Comparison of ENCODE assay signal across 18 cellular contexts in the genomic region with DNA sequence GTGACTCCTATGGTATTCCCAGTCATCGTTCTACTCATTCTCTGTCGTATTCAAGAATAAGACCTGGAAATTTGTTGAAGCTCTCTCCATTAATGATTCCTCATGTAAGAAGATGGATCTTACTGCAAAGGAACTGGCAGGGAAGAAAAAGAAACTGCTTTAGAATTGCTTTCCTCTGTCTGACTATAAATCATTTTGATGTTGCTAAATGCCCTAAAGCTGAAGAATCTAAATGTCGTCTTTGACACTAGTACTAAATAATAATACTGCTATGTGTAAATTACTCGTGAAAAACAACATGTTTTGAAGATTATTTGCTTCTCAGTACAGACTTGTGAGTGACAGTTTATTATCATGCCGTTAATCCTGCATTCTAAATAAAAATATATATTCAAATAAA.
"Had no signal": no experiment of that assay in that cellular context is flagged by ENCODE, and none has a peak within 500 bp of the region (broad histone marks: within the 10 kb centered on the region; RNA-seq: fewer than 3 reads in every experiment).

No MANE protein-coding gene starts in this region.

- H3K27ac ChIP-seq: gastroesophageal sphincter, right atrium auricular region, transverse colon had no signal

- H3K4me3 ChIP-seq: dorsolateral prefrontal cortex, gastroesophageal sphincter, lung, right atrium auricular region, sigmoid colon, transverse colon had no signal

- H3K27me3 ChIP-seq: dorsolateral prefrontal cortex, gastroesophageal sphincter, neutrophil, right atrium auricular region, sigmoid colon, transverse colon had no signal

- ATAC-seq: gastroesophageal sphincter; naive thymus-derived CD4-positive, alpha-beta T cell; stimulated activated effector memory CD8-positive, alpha-beta T cell treated with anti-CD3 and anti-CD28 coated beads, Interleukin-12 subunit alpha, Interleukin-12 subunit beta, amount 100 ng/mL, for 72 hours; stimulated activated naive CD8-positive, alpha-beta T cell treated with anti-CD3 and anti-CD28 coated beads, Interleukin-15, Interleukin-2, amounts not matched to agents 100 U/mL and 50 U/mL, for 24 hours had no signal

- H3K9me3 ChIP-seq: gastroesophageal sphincter, neutrophil, right atrium auricular region, sigmoid colon, transverse colon had no signal

- DNase-seq: cortex of kidney; dorsolateral prefrontal cortex; effector CD8-positive, alpha-beta T cell; glutamatergic neuron; immature natural killer cell; mesendoderm; naive thymus-derived CD4-positive, alpha-beta T cell; sigmoid colon; small intestine; stimulated activated CD4-positive, alpha-beta T cell treated with anti-CD3 and anti-CD28 coated beads, Interleukin-4, amount 100 ng/mL, for 1 hour; stimulated activated CD8-positive, alpha-beta memory T cell treated with anti-CD3 and anti-CD28 coated beads, Interleukin-4, amount 100 ng/mL, for 48 hours; stimulated activated naive CD8-positive, alpha-beta T cell treated with anti-CD3 and anti-CD28 coated beads, Interleukin-15, Interleukin-2, amounts not matched to agents 100 U/mL and 50 U/mL, for 24 hours; transverse colon had no signal

- H3K36me3 ChIP-seq: gastroesophageal sphincter, neutrophil, right atrium auricular region, sigmoid colon, transverse colon had no signal
